ENCODE assay signal across 20 cellular contexts in the genomic region with DNA sequence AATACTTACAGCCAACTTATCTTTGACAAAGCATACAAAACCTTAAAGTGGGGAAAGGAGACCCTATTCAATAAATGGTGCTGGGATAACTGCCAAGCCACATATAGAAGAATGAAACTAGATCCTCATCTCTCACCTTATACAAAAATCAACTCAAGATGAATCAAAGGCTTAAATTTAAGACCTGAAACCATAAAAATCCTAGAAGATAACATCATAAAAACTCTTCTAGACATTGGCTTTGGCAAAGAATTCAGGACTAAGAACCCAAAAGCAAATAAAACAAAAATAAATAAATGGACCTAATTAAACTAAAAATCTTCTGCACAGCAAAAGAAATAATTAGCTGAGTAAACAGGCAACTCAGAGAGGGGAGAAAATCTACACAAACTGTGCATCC.
"Had no signal": no experiment of that assay in that cellular context is flagged by ENCODE, and none has a peak within 500 bp of the region (broad histone marks: within the 10 kb centered on the region; RNA-seq: fewer than 3 reads in every experiment).

No MANE protein-coding gene starts in this region.

- H3K27ac ChIP-seq: gastrocnemius medialis, heart right ventricle, neutrophil, psoas muscle, right lobe of liver, stomach, thoracic aorta, transverse colon had no signal

- H3K36me3 ChIP-seq: gastrocnemius medialis, heart right ventricle, neutrophil, right lobe of liver, stomach, thoracic aorta, transverse colon had no signal

- H3K27me3 Mint-ChIP-seq: naive thymus-derived CD8-positive, alpha-beta T cell had no signal

- ATAC-seq: esophagus mucosa; gastrocnemius medialis; heart right ventricle; left lobe of liver; naive thymus-derived CD8-positive, alpha-beta T cell; psoas muscle; right lobe of liver had no signal

- H3K9me3 ChIP-seq: gastrocnemius medialis, neutrophil, psoas muscle, right lobe of liver, stomach, thoracic aorta had no signal

- H3K27me3 ChIP-seq: gastrocnemius medialis, heart right ventricle, neutrophil, right lobe of liver, stomach, transverse colon had no signal

- DNase-seq: effector memory CD4-positive, alpha-beta T cell; gastrocnemius medialis; heart right ventricle; islet precursor cell; mammary epithelial cell; naive thymus-derived CD8-positive, alpha-beta T cell; psoas muscle; retina; right lobe of liver; stimulated activated CD4-positive, alpha-beta T cell treated with anti-CD3 and anti-CD28 coated beads, Interleukin-15, amount 100 ng/mL, for 24 hours; stimulated activated CD4-positive, alpha-beta T cell treated with anti-CD3 and anti-CD28 coated beads, Interleukin-1b, Interleukin-23, amount 100 ng/mL, for 48 hours; stimulated activated CD4-positive, alpha-beta T cell treated with anti-CD3 and anti-CD28 coated beads, Interleukin-4, amount 100 ng/mL, for 24 hours; stimulated activated naive CD4-positive, alpha-beta T cell; stomach; substantia nigra; transverse colon had no signal

- H3K36me3 Mint-ChIP-seq: naive thymus-derived CD8-positive, alpha-beta T cell had no signal

- H3K27ac Mint-ChIP-seq: naive thymus-derived CD8-positive, alpha-beta T cell had no signal

- H3K4me3 Mint-ChIP-seq: naive thymus-derived CD8-positive, alpha-beta T cell had no signal

- H3K4me3 ChIP-seq: gastrocnemius medialis, heart right ventricle, psoas muscle, right lobe of liver, stomach, thoracic aorta, transverse colon had no signal

- H3K4me1 ChIP-seq: gastrocnemius medialis, heart right ventricle, psoas muscle, right lobe of liver, stomach, transverse colon had no signal
